ENCODE assay signal across 9 cellular contexts in genomic region chr17:81517009-81517338, GRCh38. TPM values are rescaled to one million over a fixed set of nuclear protein-coding genes. Genes with fewer than 3 reads are reported as not detected.
DNase-seq lines count a peak whose midpoint lies in the region; ATAC-seq and TF ChIP-seq lines count a peak whose summit lies in the region.
"Had no signal": no experiment of that assay in that cellular context is flagged by ENCODE, and none has a peak within 500 bp of the region (broad histone marks: within the 10 kb centered on the region; RNA-seq: fewer than 3 reads in every experiment).

No MANE protein-coding gene starts in this region.

- H3K36me3 Mint-ChIP-seq in chondrocyte (ENCODE audit: low read depth) = peaks cover 3% of the 10 kb centered on the region
- H3K36me3 Mint-ChIP-seq in natural killer cell = no peaks in the 10 kb centered on the region

- peaks cover 28% of the 10 kb centered on the region for H3K79me2 ChIP-seq in ACC112 (ENCODE audit: control insufficient read depth, insufficient read depth, low read length, unreplicated experiment)
- peaks cover 6% of the 10 kb centered on the region; the same call in 1 of the 2 replicates for H3K79me2 ChIP-seq in Karpas-422 (ENCODE audit: low read length)

- H3K27ac Mint-ChIP-seq in chondrocyte (ENCODE audit: unreplicated experiment) (peak overlapping the region; percentile 84), natural killer cell (no peak overlapping the region)

- no peak for TF ChIP-seq CTCF in chondrocyte (IDR thresholded peaks at IDR 0.05)
- no peak for TF ChIP-seq CTCF in natural killer cell (IDR thresholded peaks at IDR 0.05)

- H2AFZ ChIP-seq in ACC112 (ENCODE audit: low read length, unreplicated experiment) (no peak overlapping the region), Karpas-422 (ENCODE audit: low read length) (no peak overlapping the region)

- peak overlapping the region; percentile 90 for H3K9ac ChIP-seq in Karpas-422 (ENCODE audit: low read length)

- H3K4me3 ChIP-seq in ACC112 (ENCODE audit: low read depth, low read length) (peak overlapping the region; percentile 80), Karpas-422 (ENCODE audit: low read length) (peak overlapping the region; percentile 68; the same call in 1 of the 2 replicates)

- no peaks in the 10 kb centered on the region for H3K27me3 Mint-ChIP-seq in chondrocyte (ENCODE audit: low read depth)
- H3K27me3 Mint-ChIP-seq in natural killer cell (ENCODE audit: low read depth in 2 of 2) = no peaks in the 10 kb centered on the region

- H3K4me3 Mint-ChIP-seq in chondrocyte (ENCODE audit: unreplicated experiment) (peak overlapping the region; percentile 87), natural killer cell (peak overlapping the region; percentile 37)

- H3K27me3 ChIP-seq in ACC112 (ENCODE audit: insufficient read depth, low read length) = no peaks in the 10 kb centered on the region
- H3K27me3 ChIP-seq in Karpas-422 (ENCODE audit: low read length) = no peaks in the 10 kb centered on the region

- no peak for DNase-seq in Karpas-422
- DNase-seq in chondrocyte (ENCODE audit: low spot score) = no peak
- no peak for DNase-seq in natural killer cell
- DNase-seq in NCI-H2029 treated with DMSO at 0.1 percent for 48 hours (lab: John Stamatoyannopoulos, UW) = no peak
- DNase-seq in NCI-H2227 treated with DMSO at 0.1 percent for 48 hours (lab: John Stamatoyannopoulos, UW) = no peak
- DNase-seq in NCI-H2029 (lab: John Stamatoyannopoulos, UW) = no peak
- DNase-seq: SHP77 had no signal

- H3K4me1 ChIP-seq in ACC112 (ENCODE audit: control insufficient read depth, insufficient read depth, low read length, unreplicated experiment) = peaks cover 23% of the 10 kb centered on the region
- peaks cover 51% of the 10 kb centered on the region for H3K4me1 ChIP-seq in Karpas-422 (ENCODE audit: low read length)

- peaks cover 4% of the 10 kb centered on the region; the same call in 1 of the 2 replicates for H3K36me3 ChIP-seq in ACC112 (ENCODE audit: insufficient read depth, low read length)
- peaks cover 6% of the 10 kb centered on the region for H3K36me3 ChIP-seq in Karpas-422 (ENCODE audit: insufficient read depth, low read length)

- no peaks in the 10 kb centered on the region for H3K9me2 ChIP-seq in Karpas-422 (replicated peaks; ENCODE audit: insufficient read depth, low read length)

- H3K4me2 ChIP-seq in Karpas-422 (ENCODE audit: low read depth, low read length, poor library complexity, severe bottlenecking) = peak overlapping the region; percentile 94

- no peaks in the 10 kb centered on the region for H3K9me3 ChIP-seq in Karpas-422 (ENCODE audit: low read length)

- peaks cover 17% of the 10 kb centered on the region for H4K20me1 ChIP-seq in Karpas-422 (ENCODE audit: insufficient read depth, low read depth, low read length)

- H3K4me1 Mint-ChIP-seq in chondrocyte (ENCODE audit: low read depth) (peaks cover 26% of the 10 kb centered on the region), natural killer cell (peaks cover 26 to 38% of the 10 kb centered on the region in 2 donors)

- intact Hi-C loops in natural killer cell (cut with micrococcal nuclease) = loop anchor here (10.0 kb wide), 1 partner anchor 88 kb away; no protein-coding TSS in a partner anchor

- no peaks in the 10 kb centered on the region for H3K9me3 Mint-ChIP-seq in chondrocyte (ENCODE audit: low read depth)
- no peaks in the 10 kb centered on the region for H3K9me3 Mint-ChIP-seq in natural killer cell

- H3K27ac ChIP-seq in ACC112 (ENCODE audit: low read depth, low read length) = no peak overlapping the region
- H3K27ac ChIP-seq in Karpas-422 (ENCODE audit: low read length) = no peak overlapping the region

- ATAC-seq in natural killer cell (no peak), GM21360 (IDR thresholded peaks at IDR 0.05; ENCODE audit: unreplicated experiment) (no peak)

RNA-seq across cellular contexts. Expression of gene ACTG1, which starts 4.4 kb away (rescaled TPM):
- 2,634 and 2,913 TPM in 2 replicates for total RNA-seq in Karpas-422 (2014; rRNA removed; shearing (Covaris generic); ENCODE audit: low replicate concordance)
- 3,639 to 4,575 TPM (median 4,567 TPM) in 3 replicates for total RNA-seq in chondrocyte
- total RNA-seq in natural killer cell = 1,000 to 10,000 TPM; 1,401 to 1,901 (median 1,735) TPM

RNA-seq across cellular contexts. Expression of gene FSCN2, which starts 11.2 kb away (rescaled TPM):
- 0.63 and 1.2 TPM in 2 replicates for total RNA-seq in Karpas-422 (2014; rRNA removed; shearing (Covaris generic); ENCODE audit: low replicate concordance)
- 4.1 to 6.1 TPM (median 5.3 TPM) in 3 replicates for total RNA-seq in chondrocyte
- total RNA-seq in natural killer cell = 1 to 10 TPM in 2 of 3 donors, under 1 TPM in 1; 0.26 to 2.6 (median 1.0) TPM

RNA-seq across cellular contexts. Expression of gene FAAP100, which starts 35.2 kb away (rescaled TPM):
- total RNA-seq in Karpas-422 (2014; rRNA removed; shearing (Covaris generic); ENCODE audit: low replicate concordance) = 14.8 and 30.9 TPM in 2 replicates
- total RNA-seq in chondrocyte (39.8 to 62.7 TPM (median 43.1 TPM) in 3 replicates), natural killer cell (10 to 100 TPM; 31.8 to 34.5 (median 33.1) TPM)
